ENCODE assay signal across 2 cellular contexts in genomic region chr5:77707786-77708185, GRCh38.
TF ChIP-seq lines count a peak whose summit lies in the region.

No MANE protein-coding gene starts in this region.

TF ChIP-seq in IMR-90, 13 proteins besides CTCF, POLR2A, EP300 and RAD21 (continued from another document):
- no peak for TF ChIP-seq BHLHE40 (IDR thresholded peaks at IDR 0.05; ENCODE audit: low read depth, low read length)
- TF ChIP-seq, protein P1, sequence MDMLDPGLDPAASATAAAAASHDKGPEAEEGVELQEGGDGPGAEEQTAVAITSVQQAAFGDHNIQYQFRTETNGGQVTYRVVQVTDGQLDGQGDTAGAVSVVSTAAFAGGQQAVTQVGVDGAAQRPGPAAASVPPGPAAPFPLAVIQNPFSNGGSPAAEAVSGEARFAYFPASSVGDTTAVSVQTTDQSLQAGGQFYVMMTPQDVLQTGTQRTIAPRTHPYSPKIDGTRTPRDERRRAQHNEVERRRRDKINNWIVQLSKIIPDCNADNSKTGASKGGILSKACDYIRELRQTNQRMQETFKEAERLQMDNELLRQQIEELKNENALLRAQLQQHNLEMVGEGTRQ (IDR thresholded peaks at IDR 0.05; ENCODE audit: low read depth, low read length): no peak
- TF ChIP-seq SMC3 (IDR thresholded peaks at IDR 0.05; ENCODE audit: low read depth, low read length): no peak
- no peak for TF ChIP-seq MAZ (IDR thresholded peaks at IDR 0.05; ENCODE audit: borderline replicate concordance, low read depth, low read length)
- TF ChIP-seq CEBPB (IDR thresholded peaks at IDR 0.05; ENCODE audit: low read depth, low read length): no peak
- TF ChIP-seq MXI1 (IDR thresholded peaks at IDR 0.05; ENCODE audit: borderline replicate concordance, low read depth, low read length): no peak
- TF ChIP-seq MAFK (IDR thresholded peaks at IDR 0.05; ENCODE audit: low read depth, low read length): no peak
- TF ChIP-seq NFE2L2 (IDR thresholded peaks at IDR 0.05; ENCODE audit: low read depth, low read length): no peak
- no peak for TF ChIP-seq RCOR1 (IDR thresholded peaks at IDR 0.05; ENCODE audit: insufficient replicate concordance, low read length)
- TF ChIP-seq RFX5 (IDR thresholded peaks at IDR 0.05; ENCODE audit: low read depth, low read length): no peak
- TF ChIP-seq, protein P2, sequence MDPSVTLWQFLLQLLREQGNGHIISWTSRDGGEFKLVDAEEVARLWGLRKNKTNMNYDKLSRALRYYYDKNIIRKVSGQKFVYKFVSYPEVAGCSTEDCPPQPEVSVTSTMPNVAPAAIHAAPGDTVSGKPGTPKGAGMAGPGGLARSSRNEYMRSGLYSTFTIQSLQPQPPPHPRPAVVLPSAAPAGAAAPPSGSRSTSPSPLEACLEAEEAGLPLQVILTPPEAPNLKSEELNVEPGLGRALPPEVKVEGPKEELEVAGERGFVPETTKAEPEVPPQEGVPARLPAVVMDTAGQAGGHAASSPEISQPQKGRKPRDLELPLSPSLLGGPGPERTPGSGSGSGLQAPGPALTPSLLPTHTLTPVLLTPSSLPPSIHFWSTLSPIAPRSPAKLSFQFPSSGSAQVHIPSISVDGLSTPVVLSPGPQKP (IDR thresholded peaks at IDR 0.05; ENCODE audit: borderline replicate concordance, low read depth, low read length): no peak
TF ChIP-seq in IMR-90: peak in this region for 0.

TF ChIP-seq in GM12878, 131 proteins besides CTCF, POLR2A, EP300 and RAD21 (continued from another document):
- TF ChIP-seq EGR1 (IDR thresholded peaks at IDR 0.05; ENCODE audit: borderline replicate concordance in 1 of 2, low read depth in 2 of 2, low read length in 2 of 2) (no peak), STAT1 (conservative IDR thresholded peaks at IDR 0.05) (no peak), KLF5 (IDR thresholded peaks at IDR 0.05; ENCODE audit: partially characterized antibody) (no peak), RCOR1 (conservative IDR thresholded peaks at IDR 0.05; ENCODE audit: low read depth, low read length) (no peak), ZSCAN29 (IDR thresholded peaks at IDR 0.05) (no peak), REST (IDR thresholded peaks at IDR 0.05; ENCODE audit: low read depth, low read length) (no peak), HDAC2 (IDR thresholded peaks at IDR 0.05) (no peak), PAX8 (IDR thresholded peaks at IDR 0.05) (no peak), TARDBP (IDR thresholded peaks at IDR 0.05; ENCODE audit: borderline replicate concordance) (no peak), MEF2A (IDR thresholded peaks at IDR 0.05; ENCODE audit: insufficient read depth, low read depth, low read length) (no peak), NR2F1 (conservative IDR thresholded peaks at IDR 0.05) (no peak), BMI1 (IDR thresholded peaks at IDR 0.05; ENCODE audit: borderline replicate concordance) (no peak), IKZF2 (IDR thresholded peaks at IDR 0.05) (no peak), WRNIP1 (IDR thresholded peaks at IDR 0.05; ENCODE audit: borderline replicate concordance, low read depth, low read length) (no peak)
- TF ChIP-seq, protein P3, sequence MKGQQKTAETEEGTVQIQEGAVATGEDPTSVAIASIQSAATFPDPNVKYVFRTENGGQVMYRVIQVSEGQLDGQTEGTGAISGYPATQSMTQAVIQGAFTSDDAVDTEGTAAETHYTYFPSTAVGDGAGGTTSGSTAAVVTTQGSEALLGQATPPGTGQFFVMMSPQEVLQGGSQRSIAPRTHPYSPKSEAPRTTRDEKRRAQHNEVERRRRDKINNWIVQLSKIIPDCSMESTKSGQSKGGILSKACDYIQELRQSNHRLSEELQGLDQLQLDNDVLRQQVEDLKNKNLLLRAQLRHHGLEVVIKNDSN (IDR thresholded peaks at IDR 0.05; ENCODE audit: borderline replicate concordance, extremely low read length, insufficient read depth, low read depth, low read length): no peak
- TF ChIP-seq, protein P4, sequence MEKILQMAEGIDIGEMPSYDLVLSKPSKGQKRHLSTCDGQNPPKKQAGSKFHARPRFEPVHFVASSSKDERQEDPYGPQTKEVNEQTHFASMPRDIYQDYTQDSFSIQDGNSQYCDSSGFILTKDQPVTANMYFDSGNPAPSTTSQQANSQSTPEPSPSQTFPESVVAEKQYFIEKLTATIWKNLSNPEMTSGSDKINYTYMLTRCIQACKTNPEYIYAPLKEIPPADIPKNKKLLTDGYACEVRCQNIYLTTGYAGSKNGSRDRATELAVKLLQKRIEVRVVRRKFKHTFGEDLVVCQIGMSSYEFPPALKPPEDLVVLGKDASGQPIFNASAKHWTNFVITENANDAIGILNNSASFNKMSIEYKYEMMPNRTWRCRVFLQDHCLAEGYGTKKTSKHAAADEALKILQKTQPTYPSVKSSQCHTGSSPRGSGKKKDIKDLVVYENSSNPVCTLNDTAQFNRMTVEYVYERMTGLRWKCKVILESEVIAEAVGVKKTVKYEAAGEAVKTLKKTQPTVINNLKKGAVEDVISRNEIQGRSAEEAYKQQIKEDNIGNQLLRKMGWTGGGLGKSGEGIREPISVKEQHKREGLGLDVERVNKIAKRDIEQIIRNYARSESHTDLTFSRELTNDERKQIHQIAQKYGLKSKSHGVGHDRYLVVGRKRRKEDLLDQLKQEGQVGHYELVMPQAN (conservative IDR thresholded peaks at IDR 0.05): no peak
